21 cellular contexts compared by ENCODE assay signal in genomic region chr1:243842154-243842553, GRCh38. TPM values are rescaled to one million over a fixed set of nuclear protein-coding genes. Genes with fewer than 3 reads are reported as not detected.
DNase-seq lines count a peak whose midpoint lies in the region; ATAC-seq, FAIRE-seq and TF ChIP-seq lines count a peak whose summit lies in the region.
"Had no signal": no experiment of that assay in that cellular context is flagged by ENCODE, and none has a peak within 500 bp of the region (broad histone marks: within the 10 kb centered on the region; RNA-seq: fewer than 3 reads in every experiment).

No MANE protein-coding gene starts in this region.

- intact Hi-C loops in natural killer cell (cut with micrococcal nuclease) (no loop called here), uterus (cut with DNase I; ENCODE audit: low total_unique reads) (no loop called here), dorsolateral prefrontal cortex (cut with DNase I) (loop anchor here in 1 of 2 donors (10.0 kb wide), 1 partner anchor 147 kb away; no protein-coding TSS in a partner anchor), stomach (cut with DNase I; ENCODE audit: low total_unique reads) (no loop called here)

- peak in 1 of 3 donors; percentile 16 for ATAC-seq in natural killer cell
- ATAC-seq in natural killer cell treated with Interleukin-12 subunit alpha and Interleukin-12 subunit beta and Interleukin-15 and Interleukin-18, amount 100 ng/mL, for 72 hours = no peak

- H3K4me1 ChIP-seq in uterus (peaks cover 0 to 5% of the 10 kb centered on the region in 2 donors), stomach (peaks cover 0 to 32% (median 11%) of the 10 kb centered on the region in 4 donors)

- no peaks in the 10 kb centered on the region for H3K27me3 ChIP-seq in uterus
- H3K27me3 ChIP-seq in dorsolateral prefrontal cortex = no peaks in the 10 kb centered on the region
- H3K27me3 ChIP-seq in stomach = no peaks in the 10 kb centered on the region

- no peaks in the 10 kb centered on the region for H3K36me3 Mint-ChIP-seq in natural killer cell
- no peaks in the 10 kb centered on the region for H3K36me3 Mint-ChIP-seq in natural killer cell treated with Interleukin-12 subunit alpha and Interleukin-12 subunit beta and Interleukin-15 and Interleukin-18, amount 100 ng/mL, for 72 hours

- no peaks in the 10 kb centered on the region for H3K27me3 Mint-ChIP-seq in natural killer cell (ENCODE audit: low read depth in 2 of 2)
- H3K27me3 Mint-ChIP-seq in natural killer cell treated with Interleukin-12 subunit alpha and Interleukin-12 subunit beta and Interleukin-15 and Interleukin-18, amount 100 ng/mL, for 72 hours = no peaks in the 10 kb centered on the region
- H3K27me3 Mint-ChIP-seq: IgD-negative memory B cell; naive thymus-derived CD8-positive, alpha-beta T cell had no signal

- no peak for DNase-seq in natural killer cell
- no peak for DNase-seq in natural killer cell treated with Interleukin-12 subunit alpha and Interleukin-12 subunit beta and Interleukin-15 and Interleukin-18, amount 100 ng/mL, for 72 hours (ENCODE audit: low spot score)
- peak; percentile 29 to 48 for DNase-seq in lung microvascular endothelial cell (ENCODE audit: low read depth in 2 of 2)
- DNase-seq in uterus = no peak
- no peak for DNase-seq in dorsolateral prefrontal cortex
- DNase-seq in stomach = no peak
- no peak for DNase-seq in A172 (ENCODE audit: low spot score)
- DNase-seq: activated CD4-positive, alpha-beta T cell treated with anti-CD3 and anti-CD28 coated beads, Interleukin-2, amount 50 U/mL, for 4 hours; activated naive CD4-positive, alpha-beta T cell treated with Interleukin-2 at 50 U/mL for 16 hours; COR-L47; foreskin melanocyte; MM.1S; naive thymus-derived CD8-positive, alpha-beta T cell; NCI-H345; posterior cingulate gyrus had no signal

- peak overlapping the region; percentile 55 to 71 for H3K27ac ChIP-seq in uterus
- no peak overlapping the region for H3K27ac ChIP-seq in dorsolateral prefrontal cortex
- H3K27ac ChIP-seq in stomach = no peak overlapping the region
- H3K27ac ChIP-seq: RWPE1 had no signal

- peak overlapping the region; percentile 89 to 95 for H3K27ac Mint-ChIP-seq in natural killer cell
- no peak overlapping the region for H3K27ac Mint-ChIP-seq in natural killer cell treated with Interleukin-12 subunit alpha and Interleukin-12 subunit beta and Interleukin-15 and Interleukin-18, amount 100 ng/mL, for 72 hours

- H3K4me3 Mint-ChIP-seq in natural killer cell = no peak overlapping the region
- no peak overlapping the region for H3K4me3 Mint-ChIP-seq in natural killer cell treated with Interleukin-12 subunit alpha and Interleukin-12 subunit beta and Interleukin-15 and Interleukin-18, amount 100 ng/mL, for 72 hours
- H3K4me3 Mint-ChIP-seq: IgD-negative memory B cell had no signal

- H3K9me3 Mint-ChIP-seq in natural killer cell = no peaks in the 10 kb centered on the region
- no peaks in the 10 kb centered on the region for H3K9me3 Mint-ChIP-seq in natural killer cell treated with Interleukin-12 subunit alpha and Interleukin-12 subunit beta and Interleukin-15 and Interleukin-18, amount 100 ng/mL, for 72 hours

- H3K36me3 ChIP-seq in uterus (no peaks in the 10 kb centered on the region), stomach (no peaks in the 10 kb centered on the region)

- TF ChIP-seq CTCF in natural killer cell (IDR thresholded peaks at IDR 0.05) (no peak), uterus (IDR thresholded peaks at IDR 0.05) (no peak), dorsolateral prefrontal cortex (IDR thresholded peaks at IDR 0.05 in 54 of 56, conservative IDR thresholded peaks at IDR 0.05 in 2 of 56; ENCODE audit: low read depth in 1 of 56, partially characterized antibody in 56 of 56) (no peak), stomach (IDR thresholded peaks at IDR 0.05) (no peak)

- TF ChIP-seq EP300 in stomach (IDR thresholded peaks at IDR 0.05) = no peak

- FAIRE-seq in TTC549 (lab: Jason Lieb, UNC) = peak; percentile 66
- FAIRE-seq: keratinocyte had no signal

- H3K4me3 ChIP-seq in uterus = no peak overlapping the region
- H3K4me3 ChIP-seq in dorsolateral prefrontal cortex = no peak overlapping the region
- H3K4me3 ChIP-seq in stomach = no peak overlapping the region
- H3K4me3 ChIP-seq: coronary artery, lung had no signal

- peaks cover 0 to 1% of the 10 kb centered on the region in 2 donors for H3K9me3 ChIP-seq in uterus
- H3K9me3 ChIP-seq in stomach = peaks cover 0 to 2% (median 0%) of the 10 kb centered on the region in 4 donors

- WGBS in stomach, 5 donors = 63 to 70% (median 65%) methylated on average over 5 of the region's 5 CpGs

- TF ChIP-seq POLR2A in uterus (IDR thresholded peaks at IDR 0.05) = no peak
- TF ChIP-seq POLR2A in stomach (IDR thresholded peaks at IDR 0.05) = no peak

- H3K4me1 Mint-ChIP-seq in natural killer cell = peaks cover 35 to 38% of the 10 kb centered on the region in 2 donors
- peaks cover 21 to 33% of the 10 kb centered on the region in 2 donors for H3K4me1 Mint-ChIP-seq in natural killer cell treated with Interleukin-12 subunit alpha and Interleukin-12 subunit beta and Interleukin-15 and Interleukin-18, amount 100 ng/mL, for 72 hours (ENCODE audit: low read depth in 2 of 2)

RNA-seq across cellular contexts. Expression of gene AKT3, which starts 7.9 kb away (rescaled TPM):
- total RNA-seq in natural killer cell = 100 to 1,000 TPM; 135 to 157 (median 136) TPM
- total RNA-seq in natural killer cell treated with Interleukin-12 subunit alpha and Interleukin-12 subunit beta and Interleukin-15 and Interleukin-18, amount 100 ng/mL, for 72 hours = 10 to 100 TPM; 38.1 to 41.8 TPM
- total RNA-seq in lung microvascular endothelial cell = 32.0 and 44.2 TPM in 2 replicates
- 100 to 1,000 TPM in 2 of 4 donors, 10 to 100 TPM in 2; 39.2 to 227 (median 97.6) TPM for total RNA-seq in uterus
- 100 to 1,000 TPM; 292 to 619 (median 420) TPM for total RNA-seq in dorsolateral prefrontal cortex
- 100 to 1,000 TPM in 1 of 5 donors, 10 to 100 TPM in 3, 1 to 10 TPM in 1; 5.5 to 100 (median 21.4) TPM for total RNA-seq in stomach
- polyA plus RNA-seq in stomach = 10 to 100 TPM in 2 of 3 donors, 1 to 10 TPM in 1; 6.6 to 12.1 (median 11.3) TPM
- 42.1 and 56.9 TPM in 2 replicates for total RNA-seq in A172 (2014; rRNA removed; shearing (Covaris generic))

Comparison
In these comparisons a context has a peak if more than half of its experiments do, and no peak if none do; other contexts are left out.
1. H3K27ac Mint-ChIP-seq: peak in natural killer cell (2 of 2); none in natural killer cell treated with Interleukin-12 subunit alpha and Interleukin-12 subunit beta and Interleukin-15 and Interleukin-18, amount 100 ng/mL, for 72 hours (0 of 2).
2. DNase-seq: peak in lung microvascular endothelial cell (2 of 2); none in natural killer cell (single experiment), natural killer cell treated with Interleukin-12 subunit alpha and Interleukin-12 subunit beta and Interleukin-15 and Interleukin-18, amount 100 ng/mL, for 72 hours (single experiment), uterus (0 of 2), dorsolateral prefrontal cortex (0 of 10), stomach (single experiment) and A172 (single experiment).
3. H3K27ac ChIP-seq: peak in uterus (2 of 2); none in dorsolateral prefrontal cortex (0 of 59) and stomach (0 of 5).